Comparison of ENCODE assay signal across 19 cellular contexts in the genomic region with DNA sequence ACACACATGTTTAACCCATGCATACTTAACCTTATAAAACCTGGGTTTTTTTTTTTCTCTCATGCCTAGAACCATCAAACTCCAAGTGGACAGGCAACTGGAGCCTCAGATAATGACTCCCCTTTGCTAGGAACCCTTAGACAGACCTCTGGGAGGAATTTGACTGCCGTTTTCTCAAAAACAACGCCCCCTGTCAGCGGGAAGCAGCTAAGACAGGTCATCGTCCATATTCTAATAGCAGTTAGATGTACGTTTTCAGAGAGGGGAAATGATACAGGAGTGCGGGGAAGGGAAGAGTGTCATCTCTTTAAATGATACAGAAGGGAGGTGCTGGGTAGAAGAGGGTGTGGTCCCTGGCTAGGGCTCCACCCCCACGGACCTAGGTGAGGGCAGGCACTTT. TPM values are rescaled to one million over a fixed set of nuclear protein-coding genes. Genes with fewer than 3 reads are reported as not detected.
DNase-seq lines count a peak whose midpoint lies in the region; ATAC-seq and TF ChIP-seq lines count a peak whose summit lies in the region.
"Had no signal": no experiment of that assay in that cellular context is flagged by ENCODE, and none has a peak within 500 bp of the region (broad histone marks: within the 10 kb centered on the region; RNA-seq: fewer than 3 reads in every experiment).

No MANE protein-coding gene starts in this region.

- H3K27ac Mint-ChIP-seq in HFFc6 (no peak overlapping the region), WTC11 (no peak overlapping the region)
- H3K27ac Mint-ChIP-seq: CD14-positive monocyte; stimulated activated effector memory CD8-positive, alpha-beta T cell treated with anti-CD3 and anti-CD28 coated beads, Interleukin-12 subunit alpha, Interleukin-12 subunit beta, amount 100 ng/mL, for 72 hours had no signal

- DNase-seq in GM06990 (ENCODE audit: extremely low read depth, insufficient read length) (no peak), HFFc6 (no peak), WTC11 (ENCODE audit: low spot score) (no peak), kidney epithelial cell (ENCODE audit: low read depth) (no peak), NCI-H526 treated with DMSO at 0.1 percent for 48 hours (lab: John Stamatoyannopoulos, UW) (no peak)
- DNase-seq: activated T-cell treated with anti-CD3 and anti-CD28 coated beads, Interleukin-2, amount 50 U/mL, for 48 hours; DMS79 treated with DMSO at 0.1 percent for 48 hours; effector CD4-positive, alpha-beta T cell; foreskin keratinocyte; NCI-H345; PC-9; transverse colon had no signal

- POLR2A ChIA-PET in WTC11 (lab: Charles Lee), result no interaction called here

- H3K27me3 Mint-ChIP-seq in HFFc6 (ENCODE audit: insufficient read depth) (peaks cover 5% of the 10 kb centered on the region), WTC11 (ENCODE audit: low read depth) (peaks cover 9% of the 10 kb centered on the region)

- no peaks in the 10 kb centered on the region for H3K4me1 Mint-ChIP-seq in HFFc6 (ENCODE audit: low read depth)
- H3K4me1 Mint-ChIP-seq in WTC11, result peaks cover 25% of the 10 kb centered on the region
- H3K4me1 Mint-ChIP-seq: CD14-positive monocyte; stimulated activated effector memory CD8-positive, alpha-beta T cell treated with anti-CD3 and anti-CD28 coated beads, Interleukin-12 subunit alpha, Interleukin-12 subunit beta, amount 100 ng/mL, for 72 hours had no signal

- ATAC-seq in WTC11, result peak; percentile 21; the same call in 1 of the 2 replicates
- no peak for ATAC-seq in HG03469 (IDR thresholded peaks at IDR 0.05; ENCODE audit: unreplicated experiment)
- no peak for ATAC-seq in GM21447 (IDR thresholded peaks at IDR 0.05; ENCODE audit: unreplicated experiment)
- ATAC-seq: foreskin keratinocyte; stimulated activated effector memory CD8-positive, alpha-beta T cell treated with anti-CD3 and anti-CD28 coated beads, Interleukin-12 subunit alpha, Interleukin-12 subunit beta, amount 100 ng/mL, for 72 hours had no signal

- CTCF ChIA-PET in WTC11 (lab: Charles Lee), result interaction anchor here (0.6 to 2.2 kb wide), 17 partner anchors 8 to 311 kb away, joined by 3 to 7 read pairs (median 3); a partner anchor contains a TSS

- H3K9me3 Mint-ChIP-seq in HFFc6 (peaks cover 25% of the 10 kb centered on the region), WTC11 (peaks cover 38% of the 10 kb centered on the region)

- H3K4me3 Mint-ChIP-seq in HFFc6 (no peak overlapping the region), WTC11 (no peak overlapping the region)
- H3K4me3 Mint-ChIP-seq: CD14-positive monocyte; stimulated activated effector memory CD8-positive, alpha-beta T cell treated with anti-CD3 and anti-CD28 coated beads, Interleukin-12 subunit alpha, Interleukin-12 subunit beta, amount 100 ng/mL, for 72 hours had no signal

- no peaks in the 10 kb centered on the region for H3K36me3 ChIP-seq in GM06990 (ENCODE audit: control insufficient read depth, insufficient read depth, low read length)
- H3K36me3 ChIP-seq in kidney epithelial cell (ENCODE audit: control insufficient read depth, insufficient read depth, low read length), result no peaks in the 10 kb centered on the region
- H3K36me3 ChIP-seq: transverse colon had no signal

- H3K4me3 ChIP-seq in GM06990 (replicated peaks; ENCODE audit: low read depth, low read length) (no peak overlapping the region), kidney epithelial cell (ENCODE audit: low read depth, low read length) (no peak overlapping the region)
- H3K4me3 ChIP-seq: PC-9, transverse colon had no signal

- TF ChIP-seq CTCF in GM06990 (IDR thresholded peaks at IDR 0.05; ENCODE audit: insufficient read depth, low read length, poor library complexity, severe bottlenecking), result peak; percentile 6
- TF ChIP-seq CTCF in HFFc6 (IDR thresholded peaks at IDR 0.05), result peak; percentile 52
- peak; percentile 51; the same call in 1 of the 2 replicates for TF ChIP-seq CTCF in WTC11 (IDR thresholded peaks at IDR 0.05)
- TF ChIP-seq CTCF in kidney epithelial cell (IDR thresholded peaks at IDR 0.05; ENCODE audit: insufficient read depth, low read length, poor library complexity, severe bottlenecking), result peak; percentile 8

- peaks cover 17% of the 10 kb centered on the region for H3K36me3 Mint-ChIP-seq in HFFc6 (ENCODE audit: low read depth)
- H3K36me3 Mint-ChIP-seq in WTC11, result peaks cover 50% of the 10 kb centered on the region
- H3K36me3 Mint-ChIP-seq: CD14-positive monocyte; stimulated activated effector memory CD8-positive, alpha-beta T cell treated with anti-CD3 and anti-CD28 coated beads, Interleukin-12 subunit alpha, Interleukin-12 subunit beta, amount 100 ng/mL, for 72 hours had no signal

- H3K27me3 ChIP-seq in GM06990 (replicated peaks; ENCODE audit: control insufficient read depth, insufficient read depth, low read length), result no peaks in the 10 kb centered on the region
- H3K27me3 ChIP-seq in kidney epithelial cell (ENCODE audit: control insufficient read depth, insufficient read depth, low read length), result no peaks in the 10 kb centered on the region
- H3K27me3 ChIP-seq: foreskin keratinocyte, transverse colon had no signal

TF ChIP-seq in WTC11, 78 proteins besides CTCF, POLR2A, EP300 and RAD21:
- TF ChIP-seq, protein P1, sequence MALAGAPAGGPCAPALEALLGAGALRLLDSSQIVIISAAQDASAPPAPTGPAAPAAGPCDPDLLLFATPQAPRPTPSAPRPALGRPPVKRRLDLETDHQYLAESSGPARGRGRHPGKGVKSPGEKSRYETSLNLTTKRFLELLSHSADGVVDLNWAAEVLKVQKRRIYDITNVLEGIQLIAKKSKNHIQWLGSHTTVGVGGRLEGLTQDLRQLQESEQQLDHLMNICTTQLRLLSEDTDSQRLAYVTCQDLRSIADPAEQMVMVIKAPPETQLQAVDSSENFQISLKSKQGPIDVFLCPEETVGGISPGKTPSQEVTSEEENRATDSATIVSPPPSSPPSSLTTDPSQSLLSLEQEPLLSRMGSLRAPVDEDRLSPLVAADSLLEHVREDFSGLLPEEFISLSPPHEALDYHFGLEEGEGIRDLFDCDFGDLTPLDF (CRISPR knock-in tag; IDR thresholded peaks at IDR 0.05), result no peak
- no peak for TF ChIP-seq TCF7 (CRISPR knock-in tag; IDR thresholded peaks at IDR 0.05; ENCODE audit: low read depth)
- TF ChIP-seq NFE2L1 (CRISPR knock-in tag; IDR thresholded peaks at IDR 0.05), result no peak
- TF ChIP-seq, protein P2, sequence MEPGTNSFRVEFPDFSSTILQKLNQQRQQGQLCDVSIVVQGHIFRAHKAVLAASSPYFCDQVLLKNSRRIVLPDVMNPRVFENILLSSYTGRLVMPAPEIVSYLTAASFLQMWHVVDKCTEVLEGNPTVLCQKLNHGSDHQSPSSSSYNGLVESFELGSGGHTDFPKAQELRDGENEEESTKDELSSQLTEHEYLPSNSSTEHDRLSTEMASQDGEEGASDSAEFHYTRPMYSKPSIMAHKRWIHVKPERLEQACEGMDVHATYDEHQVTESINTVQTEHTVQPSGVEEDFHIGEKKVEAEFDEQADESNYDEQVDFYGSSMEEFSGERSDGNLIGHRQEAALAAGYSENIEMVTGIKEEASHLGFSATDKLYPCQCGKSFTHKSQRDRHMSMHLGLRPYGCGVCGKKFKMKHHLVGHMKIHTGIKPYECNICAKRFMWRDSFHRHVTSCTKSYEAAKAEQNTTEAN (CRISPR knock-in tag; IDR thresholded peaks at IDR 0.05), result no peak
- no peak for TF ChIP-seq FOXP1 (CRISPR knock-in tag; IDR thresholded peaks at IDR 0.05; ENCODE audit: borderline replicate concordance)
- no peak for TF ChIP-seq CBFB (CRISPR knock-in tag; IDR thresholded peaks at IDR 0.05; ENCODE audit: low read depth)
- TF ChIP-seq NR2C2 (CRISPR knock-in tag; IDR thresholded peaks at IDR 0.05), result no peak
- no peak for TF ChIP-seq ZNF423 (CRISPR knock-in tag; IDR thresholded peaks at IDR 0.05)
- TF ChIP-seq CREB1 (CRISPR knock-in tag; IDR thresholded peaks at IDR 0.05), result no peak
- no peak for TF ChIP-seq ZNF263 (CRISPR knock-in tag; IDR thresholded peaks at IDR 0.05; ENCODE audit: low read depth)
- TF ChIP-seq FOXK1 (CRISPR knock-in tag; IDR thresholded peaks at IDR 0.05), result no peak
- no peak for TF ChIP-seq MYBL2 (CRISPR knock-in tag; IDR thresholded peaks at IDR 0.05)
- TF ChIP-seq JAZF1 (CRISPR knock-in tag; IDR thresholded peaks at IDR 0.05), result no peak
- no peak for TF ChIP-seq ATF1 (CRISPR knock-in tag; IDR thresholded peaks at IDR 0.05)
- TF ChIP-seq ESRRA (CRISPR knock-in tag; IDR thresholded peaks at IDR 0.05; ENCODE audit: borderline replicate concordance), result no peak
- TF ChIP-seq NR3C1 (CRISPR knock-in tag; conservative IDR thresholded peaks at IDR 0.05; ENCODE audit: low read depth), result no peak

RNA-seq across cellular contexts. Expression of a gene that starts 34.7 kb away (rescaled TPM):
- not detected for total RNA-seq in HFFc6 (2021; fragmentation: NEBNext Ultra II Directional; extraction: Animal tissue kit (Norgen Biotek cat#: 25700))
- 4.4 to 5.7 TPM (median 4.7 TPM) in 3 replicates for total RNA-seq in WTC11 (2021)
- 3.4 and 3.6 TPM in 2 replicates for total RNA-seq in kidney epithelial cell
- total RNA-seq: LHCN-M2 had no signal

RNA-seq across cellular contexts. Expression of a gene that starts 50.0 kb away (rescaled TPM):
- not detected for total RNA-seq in HFFc6 (2021; fragmentation: NEBNext Ultra II Directional; extraction: Animal tissue kit (Norgen Biotek cat#: 25700))
- total RNA-seq in WTC11 (2021), result not detected in 3 replicates
- total RNA-seq in kidney epithelial cell, result not detected in 2 replicates
- total RNA-seq: cardiac septum, foreskin keratinocyte, LHCN-M2, osteocyte, PC-9, transverse colon had no signal
